ENCODE assay signal across 16 cellular contexts in genomic region chr3:58202917-58203360, GRCh38. TPM values are rescaled to one million over a fixed set of nuclear protein-coding genes. Genes with fewer than 3 reads are reported as not detected.
DNase-seq lines count a peak whose midpoint lies in the region; ATAC-seq and TF ChIP-seq lines count a peak whose summit lies in the region.
"Had no signal": no experiment of that assay in that cellular context is flagged by ENCODE, and none has a peak within 500 bp of the region (broad histone marks: within the 10 kb centered on the region; RNA-seq: fewer than 3 reads in every experiment).

No MANE protein-coding gene starts in this region.

- no peaks in the 10 kb centered on the region for H3K79me2 ChIP-seq in DND-41 (ENCODE audit: insufficient read depth, low read length)
- no peaks in the 10 kb centered on the region for H3K79me2 ChIP-seq in OCI-LY3 (ENCODE audit: low read length)
- H3K79me2 ChIP-seq in GM23338 (replicated peaks; ENCODE audit: insufficient read depth): no peaks in the 10 kb centered on the region

- intact Hi-C loops in sciatic nerve (cut with DNase I): no loop called here

- no peaks in the 10 kb centered on the region for H3K4me1 Mint-ChIP-seq in GM23338

- H3K9me3 Mint-ChIP-seq in GM23338: 0 out of 3 replicates have a peak, but pooled peaks cover 6% of the 10 kb centered on the region

- H3K36me3 Mint-ChIP-seq in GM23338 (ENCODE audit: low read depth): no peaks in the 10 kb centered on the region

- H3K9me2 ChIP-seq in GM23338 (ENCODE audit: insufficient read depth): no peaks in the 10 kb centered on the region

- H3F3A ChIP-seq in GM23338 (replicated peaks; ENCODE audit: low read depth): no peaks in the 10 kb centered on the region

- H3K27ac ChIP-seq in DND-41 (ENCODE audit: low read length) (no peak overlapping the region), OCI-LY3 (ENCODE audit: low read length) (peak overlapping the region; percentile 63), GM23338 (ENCODE audit: low read depth) (no peak overlapping the region)
- H3K27ac ChIP-seq: dorsolateral prefrontal cortex, SK-N-MC had no signal

- no peak for TF ChIP-seq CTCF in DND-41 (IDR thresholded peaks at IDR 0.05; ENCODE audit: borderline replicate concordance, extremely low read depth, low read length, poor library complexity, severe bottlenecking)
- no peak for TF ChIP-seq CTCF in OCI-LY3 (IDR thresholded peaks at IDR 0.05; ENCODE audit: low read depth, low read length)
- no peak for TF ChIP-seq CTCF in GM23338 (conservative IDR thresholded peaks at IDR 0.05; ENCODE audit: low read depth in 2 of 2)

- H3K36me3 ChIP-seq in DND-41 (ENCODE audit: insufficient read depth, low read length) (no peaks in the 10 kb centered on the region), OCI-LY3 (replicated peaks; ENCODE audit: low read depth, low read length) (peaks cover 11% of the 10 kb centered on the region), GM23338 (ENCODE audit: insufficient read depth) (no peaks in the 10 kb centered on the region)

- no peak overlapping the region for H3K4me2 ChIP-seq in DND-41 (ENCODE audit: insufficient read depth, low read length)
- peak overlapping the region; percentile 53 for H3K4me2 ChIP-seq in OCI-LY3 (ENCODE audit: low read length)
- no peak overlapping the region for H3K4me2 ChIP-seq in GM23338

- H3K27me3 ChIP-seq in DND-41 (ENCODE audit: insufficient read depth, low read length, poor library complexity) (peaks cover 9% of the 10 kb centered on the region), OCI-LY3 (ENCODE audit: low read depth, low read length) (no peaks in the 10 kb centered on the region), GM23338 (ENCODE audit: insufficient read depth) (no peaks in the 10 kb centered on the region)
- H3K27me3 ChIP-seq: dorsolateral prefrontal cortex had no signal

- peaks cover 3% of the 10 kb centered on the region for H3K27me3 Mint-ChIP-seq in GM23338 (ENCODE audit: insufficient read depth, low read depth, poor library complexity)

- H4K20me1 ChIP-seq in DND-41 (ENCODE audit: insufficient read depth, low read length): no peaks in the 10 kb centered on the region
- H4K20me1 ChIP-seq in OCI-LY3 (ENCODE audit: insufficient read depth, low read length): no peaks in the 10 kb centered on the region
- H4K20me1 ChIP-seq in GM23338 (replicated peaks; ENCODE audit: insufficient read depth): no peaks in the 10 kb centered on the region

- H2AFZ ChIP-seq in DND-41 (ENCODE audit: low read depth, low read length): no peak overlapping the region
- H2AFZ ChIP-seq in OCI-LY3 (ENCODE audit: low read depth, low read length): peak overlapping the region; percentile 62; the same call in 1 of the 2 replicates
- no peak overlapping the region for H2AFZ ChIP-seq in GM23338

- H3K9ac ChIP-seq in DND-41 (ENCODE audit: low read depth, low read length): no peak overlapping the region
- H3K9ac ChIP-seq in OCI-LY3 (ENCODE audit: low read length): peak overlapping the region; percentile 28; the same call in 1 of the 2 replicates

- H3K4me1 ChIP-seq in DND-41 (ENCODE audit: insufficient read depth, low read length) (peaks cover 5% of the 10 kb centered on the region; the same call in 1 of the 2 replicates), OCI-LY3 (ENCODE audit: low read length) (peaks cover 50% of the 10 kb centered on the region), GM23338 (ENCODE audit: insufficient read depth) (no peaks in the 10 kb centered on the region)

- H3K27ac Mint-ChIP-seq in GM23338: no peak overlapping the region
- H3K27ac Mint-ChIP-seq: activated naive CD8-positive, alpha-beta T cell had no signal

- ATAC-seq in DND-41 (ENCODE audit: insufficient read depth, low read depth) (peak; percentile 91), GM19372 (IDR thresholded peaks at IDR 0.05; ENCODE audit: low read depth, unreplicated experiment) (peak; percentile 67), HG02852 (IDR thresholded peaks at IDR 0.05; ENCODE audit: unreplicated experiment) (peak; percentile 84), GM18520 (IDR thresholded peaks at IDR 0.05; ENCODE audit: unreplicated experiment) (no peak), sciatic nerve (no peak), GM23338 (no peak)

- H3K9me3 ChIP-seq in DND-41 (ENCODE audit: insufficient read depth, low read length, severe bottlenecking) (no peaks in the 10 kb centered on the region), OCI-LY3 (ENCODE audit: insufficient read depth, low read length) (peaks cover 16% of the 10 kb centered on the region; the same call in 1 of the 2 replicates)

- no peak overlapping the region for H3K4me3 Mint-ChIP-seq in GM23338
- H3K4me3 Mint-ChIP-seq: activated naive CD8-positive, alpha-beta T cell had no signal

- H3K4me3 ChIP-seq in DND-41 (ENCODE audit: low read depth in 1 of 2, low read length in 2 of 2) (no peak overlapping the region), OCI-LY3 (ENCODE audit: low read length) (peak overlapping the region; percentile 25), GM23338 (no peak overlapping the region)
- H3K4me3 ChIP-seq: dorsolateral prefrontal cortex, SK-N-MC had no signal

- DNase-seq in DND-41 (peak; percentile 69), sciatic nerve (ENCODE audit: low spot score) (no peak), GM23338 (ENCODE audit: low spot score) (no peak)
- DNase-seq in activated effector memory CD4-positive, alpha-beta T cell treated with anti-CD3 and anti-CD28 coated beads, Interleukin-2, amount 50 U/mL, for 16 hours: no peak
- DNase-seq: activated CD4-positive, alpha-beta T cell treated with anti-CD3 and anti-CD28 coated beads for 48 hours; GF-D8; H7; KBM-7 had no signal

TF ChIP-seq in GM23338, 12 proteins besides CTCF, POLR2A, EP300 and RAD21:
- TF ChIP-seq POLR2AphosphoS5 (IDR thresholded peaks at IDR 0.05; ENCODE audit: low read depth) (no peak), EZH2 (IDR thresholded peaks at IDR 0.05; ENCODE audit: low read depth, unreplicated experiment) (no peak), STAT1 (IDR thresholded peaks at IDR 0.05; ENCODE audit: unreplicated experiment) (no peak), CREB1 (CRISPR knock-in tag; IDR thresholded peaks at IDR 0.05; ENCODE audit: low read depth) (no peak), ZNF114 (CRISPR knock-in tag; IDR thresholded peaks at IDR 0.05) (no peak), ZNF462 (CRISPR knock-in tag; IDR thresholded peaks at IDR 0.05) (no peak)

RNA-seq across cellular contexts. Expression of gene DNASE1L3, which starts 7.8 kb away (rescaled TPM):
- 2.0 TPM for total RNA-seq in sciatic nerve
- total RNA-seq in GM23338 (2014; rRNA removed; shearing (Covaris generic)): not detected in 2 replicates
- not detected in 2 replicates for polyA plus RNA-seq in GM23338 (2016; fragmentation: Nextera tagmentation; extraction: Ambion mirVana)
- total RNA-seq: H7, NCI-H460 had no signal

RNA-seq across cellular contexts. Expression of gene ABHD6, which starts 34.7 kb away (rescaled TPM):
- 14.0 TPM for total RNA-seq in sciatic nerve
- total RNA-seq in GM23338 (2014; rRNA removed; shearing (Covaris generic)): 5.5 and 6.5 TPM in 2 replicates
- 3.7 TPM in 2 replicates for polyA plus RNA-seq in GM23338 (2016; fragmentation: Nextera tagmentation; extraction: Ambion mirVana)

Comparison
In these comparisons a context has a peak if more than half of its experiments do, and no peak if none do; other contexts are left out.
1. ATAC-seq: peak in DND-41 (single experiment), GM19372 (single experiment) and HG02852 (single experiment); none in GM18520 (single experiment), sciatic nerve (single experiment) and GM23338 (single experiment).